ENCODE assay signal across 19 cellular contexts in genomic region chr11:66263231-66263630, GRCh38. TPM values are rescaled to one million over a fixed set of nuclear protein-coding genes. Genes with fewer than 3 reads are reported as not detected.
A peak's percentile ranks its signal among the peaks of the same experiment; 100 is the strongest.
DNase-seq lines count a peak whose midpoint lies in the region; ATAC-seq and TF ChIP-seq lines count a peak whose summit lies in the region.
"Had no signal": no experiment of that assay in that cellular context is flagged by ENCODE, and none has a peak within 500 bp of the region (broad histone marks: within the 10 kb centered on the region; RNA-seq: fewer than 3 reads in every experiment).

No MANE protein-coding gene starts in this region.

- no peak overlapping the region for H3K4me2 ChIP-seq in neural cell (ENCODE audit: low read length)
- H3K4me2 ChIP-seq: BLaER1 treated with 17β-estradiol and CSF1 and Interleukin-3, amounts not matched to agents 10 nM and 100 nM; GM23338 had no signal

- H3K4me3 ChIP-seq in Caco-2 (ENCODE audit: low read depth, low read length) (no peak overlapping the region), neural cell (ENCODE audit: low read length) (no peak overlapping the region), dorsolateral prefrontal cortex (no peak overlapping the region), upper lobe of right lung (no peak overlapping the region)
- H3K4me3 ChIP-seq: BLaER1 treated with 17β-estradiol and CSF1 and Interleukin-3, amounts not matched to agents 10 nM and 100 nM; GM23338 had no signal

- H3K36me3 Mint-ChIP-seq in Caco-2 (ENCODE audit: insufficient read depth, unreplicated experiment) (peaks cover 56% of the 10 kb centered on the region), T-helper 17 cell (ENCODE audit: low read depth) (peaks cover 8% of the 10 kb centered on the region)
- H3K36me3 Mint-ChIP-seq in stimulated activated effector memory CD8-positive, alpha-beta T cell treated with anti-CD3 and anti-CD28 coated beads, Interleukin-12 subunit alpha, Interleukin-12 subunit beta, amount 100 ng/mL, for 72 hours = peaks cover 55% of the 10 kb centered on the region

- no peaks in the 10 kb centered on the region for H3K4me1 ChIP-seq in Caco-2
- H3K4me1 ChIP-seq in upper lobe of right lung = peaks cover 6% of the 10 kb centered on the region

- H3K27me3 Mint-ChIP-seq in Caco-2 (ENCODE audit: insufficient read depth, unreplicated experiment) (no peaks in the 10 kb centered on the region), T-helper 17 cell (no peaks in the 10 kb centered on the region)
- H3K27me3 Mint-ChIP-seq: B cell had no signal

- no TSS peak for BruUV-seq in Caco-2 (replicated peaks; lab: Mats Ljungman, UMichigan)

- H3K9me3 ChIP-seq in Caco-2 (no peaks in the 10 kb centered on the region), T-helper 17 cell (ENCODE audit: control insufficient read depth, low read length, poor library complexity, severe bottlenecking) (no peaks in the 10 kb centered on the region), neural cell (ENCODE audit: low read length) (no peaks in the 10 kb centered on the region), upper lobe of right lung (no peaks in the 10 kb centered on the region)
- H3K9me3 ChIP-seq: BLaER1 treated with 17β-estradiol and CSF1 and Interleukin-3, amounts not matched to agents 10 nM and 100 nM had no signal

- TF ChIP-seq CTCF in Caco-2 (IDR thresholded peaks at IDR 0.05; ENCODE audit: insufficient read depth in 1 of 2, low read depth in 1 of 2, low read length in 1 of 2, severe bottlenecking in 1 of 2, unreplicated experiment in 1 of 2) (no peak), neural cell (IDR thresholded peaks at IDR 0.05; ENCODE audit: poor library complexity, severe bottlenecking) (no peak), dorsolateral prefrontal cortex (IDR thresholded peaks at IDR 0.05 in 54 of 56, conservative IDR thresholded peaks at IDR 0.05 in 2 of 56; ENCODE audit: low read depth in 1 of 56, partially characterized antibody in 56 of 56) (no peak), upper lobe of right lung (IDR thresholded peaks at IDR 0.05) (no peak)

- peaks cover 15% of the 10 kb centered on the region for H3K79me2 ChIP-seq in neural cell (replicated peaks; ENCODE audit: insufficient read depth, low read length)

- ATAC-seq in T-helper 17 cell = no peak
- ATAC-seq in stimulated activated effector memory CD8-positive, alpha-beta T cell treated with anti-CD3 and anti-CD28 coated beads, Interleukin-12 subunit alpha, Interleukin-12 subunit beta, amount 100 ng/mL, for 72 hours = no peak
- ATAC-seq in upper lobe of right lung = no peak
- ATAC-seq: CD8-positive, alpha-beta T cell; GM23338; HCT116 had no signal

- intact Hi-C loops in Caco-2 (cut with micrococcal nuclease; ENCODE audit: unreplicated experiment) = no loop called here
- intact Hi-C loops in dorsolateral prefrontal cortex (cut with DNase I) = no loop called here
- intact Hi-C loops in upper lobe of right lung (cut with DNase I) = no loop called here

- POLR2A ChIA-PET in Caco-2 (lab: Charles Lee) = no interaction called here

- H3K9ac ChIP-seq in neural cell (ENCODE audit: low read length) = no peak overlapping the region
- H3K9ac ChIP-seq: BLaER1 treated with 17β-estradiol and CSF1 and Interleukin-3, amounts not matched to agents 10 nM and 100 nM had no signal

- TF ChIP-seq RAD21 in neural cell (conservative IDR thresholded peaks at IDR 0.05) = no peak

- H3K4me3 Mint-ChIP-seq in Caco-2 (ENCODE audit: unreplicated experiment) (no peak overlapping the region), T-helper 17 cell (peak overlapping the region; percentile 12)
- no peak overlapping the region for H3K4me3 Mint-ChIP-seq in stimulated activated effector memory CD8-positive, alpha-beta T cell treated with anti-CD3 and anti-CD28 coated beads, Interleukin-12 subunit alpha, Interleukin-12 subunit beta, amount 100 ng/mL, for 72 hours
- H3K4me3 Mint-ChIP-seq: B cell; CD8-positive, alpha-beta T cell; GM23338 had no signal

- H3K27ac Mint-ChIP-seq in Caco-2 (ENCODE audit: unreplicated experiment) (peak overlapping the region; percentile 32), T-helper 17 cell (no peak overlapping the region)
- peak overlapping the region; percentile 10 for H3K27ac Mint-ChIP-seq in stimulated activated effector memory CD8-positive, alpha-beta T cell treated with anti-CD3 and anti-CD28 coated beads, Interleukin-12 subunit alpha, Interleukin-12 subunit beta, amount 100 ng/mL, for 72 hours
- H3K27ac Mint-ChIP-seq: B cell; CD8-positive, alpha-beta T cell; GM23338 had no signal

- no peak for TF ChIP-seq EP300 in neural cell (conservative IDR thresholded peaks at IDR 0.05; ENCODE audit: poor library complexity, severe bottlenecking)

- H3F3A ChIP-seq in neural cell (ENCODE audit: insufficient read depth, low read length, poor library complexity, severe bottlenecking) = no peaks in the 10 kb centered on the region

- H3K9me3 Mint-ChIP-seq in Caco-2 (ENCODE audit: unreplicated experiment) = no peaks in the 10 kb centered on the region
- no peaks in the 10 kb centered on the region for H3K9me3 Mint-ChIP-seq in stimulated activated effector memory CD8-positive, alpha-beta T cell treated with anti-CD3 and anti-CD28 coated beads, Interleukin-12 subunit alpha, Interleukin-12 subunit beta, amount 100 ng/mL, for 72 hours
- H3K9me3 Mint-ChIP-seq: CD8-positive, alpha-beta T cell; GM23338 had no signal

- CTCF ChIA-PET in Caco-2 (lab: Charles Lee) = no interaction called here

- H3K27me3 ChIP-seq in Caco-2 (replicated peaks; ENCODE audit: control insufficient read depth, insufficient read depth, low read length) (no peaks in the 10 kb centered on the region), neural cell (ENCODE audit: insufficient read depth, low read depth, low read length) (no peaks in the 10 kb centered on the region), dorsolateral prefrontal cortex (no peaks in the 10 kb centered on the region), upper lobe of right lung (no peaks in the 10 kb centered on the region)
- H3K27me3 ChIP-seq: BLaER1 treated with 17β-estradiol and CSF1 and Interleukin-3, amounts not matched to agents 10 nM and 100 nM had no signal

- H3K4me1 Mint-ChIP-seq in Caco-2 (ENCODE audit: low read depth, unreplicated experiment) (peaks cover 18% of the 10 kb centered on the region), T-helper 17 cell (peaks cover 25% of the 10 kb centered on the region)
- H3K4me1 Mint-ChIP-seq in stimulated activated effector memory CD8-positive, alpha-beta T cell treated with anti-CD3 and anti-CD28 coated beads, Interleukin-12 subunit alpha, Interleukin-12 subunit beta, amount 100 ng/mL, for 72 hours = peaks cover 32% of the 10 kb centered on the region

- H3K27ac ChIP-seq in neural cell (ENCODE audit: low read length) (no peak overlapping the region), dorsolateral prefrontal cortex (no peak overlapping the region), upper lobe of right lung (no peak overlapping the region)
- H3K27ac ChIP-seq: BLaER1 treated with 17β-estradiol and CSF1 and Interleukin-3, amounts not matched to agents 10 nM and 100 nM had no signal

- H4K20me1 ChIP-seq in neural cell (ENCODE audit: insufficient read depth) = peaks cover 4% of the 10 kb centered on the region

- DNase-seq in Caco-2 (no peak), T-helper 17 cell (no peak), dorsolateral prefrontal cortex (no peak), upper lobe of right lung (no peak), SK-N-DZ (ENCODE audit: low spot score) (no peak)
- no peak for DNase-seq in stimulated activated effector memory CD8-positive, alpha-beta T cell treated with anti-CD3 and anti-CD28 coated beads, Interleukin-12 subunit alpha, Interleukin-12 subunit beta, amount 100 ng/mL, for 72 hours (ENCODE audit: low spot score in 2 of 2)
- DNase-seq: 8988T; CD8-positive, alpha-beta T cell; DMS 273 treated with DMSO at 0.1 percent for 48 hours; DMS53; DND-41; EL; H7 had no signal

- H3K36me3 ChIP-seq in Caco-2 (ENCODE audit: control insufficient read depth, insufficient read depth, low read length) = no peaks in the 10 kb centered on the region
- peaks cover 12% of the 10 kb centered on the region for H3K36me3 ChIP-seq in neural cell (ENCODE audit: insufficient read depth, low read length)
- H3K36me3 ChIP-seq in upper lobe of right lung = no peaks in the 10 kb centered on the region

- H2AFZ ChIP-seq in neural cell (ENCODE audit: low read depth, low read length) = no peak overlapping the region
- H2AFZ ChIP-seq: GM23338 had no signal

- H3K9me2 ChIP-seq in neural cell (ENCODE audit: insufficient read depth, low read length) = no peaks in the 10 kb centered on the region

RNA-seq across cellular contexts. Expression of gene RAB1B, which starts 5.2 kb away (rescaled TPM):
- total RNA-seq in Caco-2 (2022) (128 and 132 TPM in 2 replicates), T-helper 17 cell (10 to 100 TPM; 72.8 to 89.1 TPM), dorsolateral prefrontal cortex (100 to 1,000 TPM in 115 of 120 experiments, 10 to 100 TPM in 5; 94.3 to 135 (median 115) TPM), upper lobe of right lung (138 TPM)
- polyA plus RNA-seq in neural cell = 27.2 and 27.9 TPM in 2 replicates
- polyA minus RNA-seq in neural cell = 24.8 and 29.9 TPM in 2 replicates
- polyA plus RNA-seq in SK-N-DZ (2014; cell fraction: cytosol; rRNA removed) = 87.5 and 106 TPM in 2 replicates
- polyA plus RNA-seq in SK-N-DZ (2014; cell fraction: nucleus; rRNA removed) = 43.1 and 43.3 TPM in 2 replicates

RNA-seq across cellular contexts. Expression of gene KLC2, which starts 5.7 kb away (rescaled TPM):
- total RNA-seq in Caco-2 (2022) (49.5 and 53.1 TPM in 2 replicates), T-helper 17 cell (10 to 100 TPM; 55.1 to 58.3 TPM), dorsolateral prefrontal cortex (100 to 1,000 TPM in 117 of 120 experiments, 10 to 100 TPM in 3; 82.4 to 228 (median 167) TPM), upper lobe of right lung (27.6 TPM)
- 45.6 and 49.6 TPM in 2 replicates for polyA plus RNA-seq in neural cell
- polyA minus RNA-seq in neural cell = 60.3 and 76.2 TPM in 2 replicates
- 23.3 and 28.5 TPM in 2 replicates for polyA plus RNA-seq in SK-N-DZ (2014; cell fraction: cytosol; rRNA removed)
- 47.1 and 57.3 TPM in 2 replicates for polyA plus RNA-seq in SK-N-DZ (2014; cell fraction: nucleus; rRNA removed)

RNA-seq across cellular contexts. Expression of gene CNIH2, which starts 14.7 kb away (rescaled TPM):
- total RNA-seq in Caco-2 (2022) = 4.9 and 6.1 TPM in 2 replicates
- 10 to 100 TPM in 1 of 2 donors, 1 to 10 TPM in 1; 9.0 to 14.4 TPM for total RNA-seq in T-helper 17 cell
- 47.9 and 54.5 TPM in 2 replicates for polyA plus RNA-seq in neural cell
- 63.8 and 84.4 TPM in 2 replicates for polyA minus RNA-seq in neural cell
- 100 to 1,000 TPM in 2 of 120 experiments, 10 to 100 TPM in 118; 27.7 to 125 (median 64.9) TPM for total RNA-seq in dorsolateral prefrontal cortex
- total RNA-seq in upper lobe of right lung = 1.6 TPM
- 9.1 and 13.5 TPM in 2 replicates for polyA plus RNA-seq in SK-N-DZ (2014; cell fraction: cytosol; rRNA removed)
- 9.0 and 14.4 TPM in 2 replicates for polyA plus RNA-seq in SK-N-DZ (2014; cell fraction: nucleus; rRNA removed)

RNA-seq across cellular contexts. Expression of gene YIF1A, which starts 25.7 kb away (rescaled TPM):
- total RNA-seq in Caco-2 (2022) = 140 and 159 TPM in 2 replicates
- total RNA-seq in T-helper 17 cell = 10 to 100 TPM; 32.6 to 35.1 TPM
- 40.3 and 51.2 TPM in 2 replicates for polyA plus RNA-seq in neural cell
- 19.8 and 21.9 TPM in 2 replicates for polyA minus RNA-seq in neural cell
- total RNA-seq in dorsolateral prefrontal cortex = 10 to 100 TPM; 15.9 to 71.3 (median 33.4) TPM
- total RNA-seq in upper lobe of right lung = 66.9 TPM
- polyA plus RNA-seq in SK-N-DZ (2014; cell fraction: cytosol; rRNA removed) = 115 and 153 TPM in 2 replicates
- polyA plus RNA-seq in SK-N-DZ (2014; cell fraction: nucleus; rRNA removed) = 114 and 115 TPM in 2 replicates

RNA-seq across cellular contexts. Expression of gene TMEM151A, which starts 28.5 kb away (rescaled TPM):
- total RNA-seq in Caco-2 (2022) (0.68 and 0.88 TPM in 2 replicates), T-helper 17 cell (under 1 TPM; 0.16 to 0.32 TPM), dorsolateral prefrontal cortex (100 to 1,000 TPM in 2 of 120 experiments, 10 to 100 TPM in 118; 29.6 to 145 (median 58.1) TPM), upper lobe of right lung (0.41 TPM)
- 5.3 and 8.4 TPM in 2 replicates for polyA plus RNA-seq in neural cell
- 6.3 and 7.3 TPM in 2 replicates for polyA minus RNA-seq in neural cell
- 3.3 and 4.1 TPM in 2 replicates for polyA plus RNA-seq in SK-N-DZ (2014; cell fraction: cytosol; rRNA removed)
- polyA plus RNA-seq in SK-N-DZ (2014; cell fraction: nucleus; rRNA removed) = 1.2 and 2.7 TPM in 2 replicates
- polyA plus RNA-seq: AG04450 had no signal
